ENCODE assay signal across 9 cellular contexts in the genomic region with DNA sequence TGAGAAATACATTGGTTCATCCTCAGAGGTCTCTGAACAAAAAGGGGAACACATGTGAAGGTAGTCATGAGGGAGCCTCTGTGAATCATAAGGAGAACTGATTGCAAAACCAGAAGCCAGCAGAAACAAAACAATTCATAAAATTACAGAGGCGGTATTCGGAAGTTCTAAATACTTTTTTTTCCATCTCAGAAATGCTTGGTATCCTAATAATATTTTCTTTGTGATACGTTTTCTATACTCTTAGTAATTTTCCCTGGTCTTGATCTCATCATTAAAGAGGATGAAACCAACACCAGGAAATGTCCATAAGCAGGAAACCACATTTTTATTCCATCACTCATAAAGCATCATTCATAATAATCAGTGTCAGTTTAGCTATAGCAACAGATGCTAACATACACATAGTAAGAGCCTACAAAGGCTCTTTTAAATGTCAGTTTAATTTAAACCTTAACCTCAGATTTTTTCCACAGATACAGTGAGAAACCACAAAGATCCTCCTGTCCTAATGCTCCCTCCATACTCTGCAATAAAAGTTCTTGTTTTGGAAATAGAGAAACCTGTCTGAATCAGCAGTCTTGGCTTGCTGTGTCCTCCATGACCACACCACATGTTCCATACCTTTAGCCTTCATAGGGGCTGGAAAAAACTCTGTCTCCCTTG. TPM values are rescaled to one million over a fixed set of nuclear protein-coding genes. Genes with fewer than 3 reads are reported as not detected.
A peak's percentile ranks its signal among the peaks of the same experiment; 100 is the strongest.
DNase-seq lines count a peak whose midpoint lies in the region; ATAC-seq and TF ChIP-seq lines count a peak whose summit lies in the region.
"Had no signal": no experiment of that assay in that cellular context is flagged by ENCODE, and none has a peak within 500 bp of the region (broad histone marks: within the 10 kb centered on the region; RNA-seq: fewer than 3 reads in every experiment).

No MANE protein-coding gene starts in this region.

- TF ChIP-seq CTCF in SK-N-SH (IDR thresholded peaks at IDR 0.05): no peak

- no peaks in the 10 kb centered on the region for H3K9me2 ChIP-seq in SK-N-SH

- H3K9ac ChIP-seq in SK-N-SH: peak overlapping the region; percentile 80

- ATAC-seq in HG03025 (IDR thresholded peaks at IDR 0.05; ENCODE audit: low FRiP score, unreplicated experiment): peak; percentile 60
- peak; percentile 71 for ATAC-seq in esophagus mucosa
- peak; percentile 88 to 90 for ATAC-seq in stimulated activated naive B cell treated with anti-CD40 and anti-IgM and Interleukin-4, amounts not matched to agents 10 μg/mL and 1 μg/mL and 100 μg/mL, for 72 hours (replicated peaks)

- peaks cover 34% of the 10 kb centered on the region for H3F3A ChIP-seq in SK-N-SH (replicated peaks; ENCODE audit: insufficient read depth)

- H3K36me3 Mint-ChIP-seq in stimulated activated naive B cell treated with anti-CD40 and anti-IgM and Interleukin-4, amounts not matched to agents 10 μg/mL and 1 μg/mL and 100 μg/mL, for 72 hours: no peaks in the 10 kb centered on the region

- TF ChIP-seq EP300 in SK-N-SH (IDR thresholded peaks at IDR 0.05; ENCODE audit: borderline replicate concordance in 1 of 2, low read depth in 1 of 2, low read length in 1 of 2): peak; percentile 83 to 99

- TF ChIP-seq RAD21 in SK-N-SH (IDR thresholded peaks at IDR 0.05; ENCODE audit: low read length): no peak

- POLR2A ChIA-PET in SK-N-SH (lab: Yijun Ruan, JAX): no interaction called here

- H3K27me3 Mint-ChIP-seq in stimulated activated naive B cell treated with anti-CD40 and anti-IgM and Interleukin-4, amounts not matched to agents 10 μg/mL and 1 μg/mL and 100 μg/mL, for 72 hours: no peaks in the 10 kb centered on the region

- H3K79me2 ChIP-seq in SK-N-SH (ENCODE audit: insufficient read depth): no peaks in the 10 kb centered on the region

- CTCF ChIA-PET in SK-N-SH (lab: Yijun Ruan, JAX): interaction anchor here (1.5 kb wide), 1 partner anchor 533 kb away, joined by 4 read pairs; no protein-coding TSS in a partner anchor

- peak overlapping the region; percentile 37 to 98; a peak in 3 of 4 replicates for H3K27ac ChIP-seq in SK-N-SH (ENCODE audit: low read depth in 2 of 2, low read length in 1 of 2)
- H3K27ac ChIP-seq: cardiac muscle cell had no signal

- WGBS in SK-N-SH (ENCODE audit: low lambda C conversion rate): 15% methylated on average over 3 of the region's 3 CpGs

- no peaks in the 10 kb centered on the region for H4K20me1 ChIP-seq in SK-N-SH (ENCODE audit: insufficient read depth)

- H3K9me3 Mint-ChIP-seq in stimulated activated naive B cell treated with anti-CD40 and anti-IgM and Interleukin-4, amounts not matched to agents 10 μg/mL and 1 μg/mL and 100 μg/mL, for 72 hours: no peaks in the 10 kb centered on the region

- H3K4me1 ChIP-seq in SK-N-SH (ENCODE audit: control insufficient read depth in 1 of 2, insufficient read depth in 2 of 2, low read depth in 1 of 2, low read length in 1 of 2): peaks cover 6 to 14% of the 10 kb centered on the region in 2 experiments; a peak in 3 of 4 replicates

- H3K4me3 Mint-ChIP-seq in stimulated activated naive B cell treated with anti-CD40 and anti-IgM and Interleukin-4, amounts not matched to agents 10 μg/mL and 1 μg/mL and 100 μg/mL, for 72 hours: peak overlapping the region; percentile 31 to 55

- no peaks in the 10 kb centered on the region for H3K9me3 ChIP-seq in SK-N-SH

- no peak overlapping the region for H3K4me3 ChIP-seq in SK-N-SH (ENCODE audit: low read depth in 2 of 2, low read length in 1 of 2)
- H3K4me3 ChIP-seq: cardiac muscle cell had no signal

- no peaks in the 10 kb centered on the region for H3K36me3 ChIP-seq in SK-N-SH (replicated peaks in 1 of 2; ENCODE audit: control insufficient read depth in 1 of 2, insufficient read depth in 2 of 2, low read length in 1 of 2)
- H3K36me3 ChIP-seq: cardiac muscle cell had no signal

- H3K27ac Mint-ChIP-seq in stimulated activated naive B cell treated with anti-CD40 and anti-IgM and Interleukin-4, amounts not matched to agents 10 μg/mL and 1 μg/mL and 100 μg/mL, for 72 hours: peak overlapping the region; percentile 65

- no peaks in the 10 kb centered on the region for H3K27me3 ChIP-seq in SK-N-SH (ENCODE audit: insufficient read depth)
- H3K27me3 ChIP-seq: cardiac muscle cell had no signal

- H2AFZ ChIP-seq in SK-N-SH (ENCODE audit: low read depth): 0 out of 2 replicates have a peak overlapping the region, but pooled peaks have one; percentile 23

- peak; percentile 11 for DNase-seq in activated naive CD4-positive, alpha-beta T cell treated with Interleukin-2 at 50 U/mL for 16 hours
- no peak for DNase-seq in activated naive CD4-positive, alpha-beta T cell treated with anti-CD3 and anti-CD28 coated beads, Interleukin-2, amount 50 U/mL, for 16 hours
- DNase-seq in SK-N-SH (no peak), NCI-H2029 treated with DMSO at 0.1 percent for 48 hours (lab: John Stamatoyannopoulos, UW) (no peak), NCI-H69 (lab: John Stamatoyannopoulos, UW) (no peak)
- DNase-seq in stimulated activated naive B cell treated with anti-CD40 and anti-IgM and Interleukin-4, amounts not matched to agents 10 μg/mL and 1 μg/mL and 100 μg/mL, for 72 hours: no peak

- H3K4me2 ChIP-seq in SK-N-SH: peak overlapping the region; percentile 74

- H3K4me1 Mint-ChIP-seq in stimulated activated naive B cell treated with anti-CD40 and anti-IgM and Interleukin-4, amounts not matched to agents 10 μg/mL and 1 μg/mL and 100 μg/mL, for 72 hours: peaks cover 15 to 23% of the 10 kb centered on the region in 2 donors

TF ChIP-seq in SK-N-SH, 30 proteins besides CTCF, POLR2A, EP300 and RAD21 (continues in another document):
- TF ChIP-seq FOSL2 (IDR thresholded peaks at IDR 0.05; ENCODE audit: borderline replicate concordance, low read depth): peak; percentile 64
- TF ChIP-seq, protein P1, sequence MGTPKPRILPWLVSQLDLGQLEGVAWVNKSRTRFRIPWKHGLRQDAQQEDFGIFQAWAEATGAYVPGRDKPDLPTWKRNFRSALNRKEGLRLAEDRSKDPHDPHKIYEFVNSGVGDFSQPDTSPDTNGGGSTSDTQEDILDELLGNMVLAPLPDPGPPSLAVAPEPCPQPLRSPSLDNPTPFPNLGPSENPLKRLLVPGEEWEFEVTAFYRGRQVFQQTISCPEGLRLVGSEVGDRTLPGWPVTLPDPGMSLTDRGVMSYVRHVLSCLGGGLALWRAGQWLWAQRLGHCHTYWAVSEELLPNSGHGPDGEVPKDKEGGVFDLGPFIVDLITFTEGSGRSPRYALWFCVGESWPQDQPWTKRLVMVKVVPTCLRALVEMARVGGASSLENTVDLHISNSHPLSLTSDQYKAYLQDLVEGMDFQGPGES (IDR thresholded peaks at IDR 0.05; ENCODE audit: low read depth, low read length): no peak
- peak; percentile 94 for TF ChIP-seq FOXM1 (IDR thresholded peaks at IDR 0.05; ENCODE audit: low read depth)
- peak; percentile 78 for TF ChIP-seq MEF2A (IDR thresholded peaks at IDR 0.05; ENCODE audit: borderline replicate concordance, low read depth)
- TF ChIP-seq RFX5 (IDR thresholded peaks at IDR 0.05; ENCODE audit: low read length): no peak
- TF ChIP-seq, protein P2, sequence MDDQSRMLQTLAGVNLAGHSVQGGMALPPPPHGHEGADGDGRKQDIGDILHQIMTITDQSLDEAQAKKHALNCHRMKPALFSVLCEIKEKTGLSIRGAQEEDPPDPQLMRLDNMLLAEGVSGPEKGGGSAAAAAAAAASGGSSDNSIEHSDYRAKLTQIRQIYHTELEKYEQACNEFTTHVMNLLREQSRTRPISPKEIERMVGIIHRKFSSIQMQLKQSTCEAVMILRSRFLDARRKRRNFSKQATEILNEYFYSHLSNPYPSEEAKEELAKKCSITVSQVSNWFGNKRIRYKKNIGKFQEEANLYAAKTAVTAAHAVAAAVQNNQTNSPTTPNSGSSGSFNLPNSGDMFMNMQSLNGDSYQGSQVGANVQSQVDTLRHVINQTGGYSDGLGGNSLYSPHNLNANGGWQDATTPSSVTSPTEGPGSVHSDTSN (IDR thresholded peaks at IDR 0.05): peak; percentile 99
- TF ChIP-seq TCF12 (IDR thresholded peaks at IDR 0.05): peak; percentile 100
- TF ChIP-seq, protein P3, sequence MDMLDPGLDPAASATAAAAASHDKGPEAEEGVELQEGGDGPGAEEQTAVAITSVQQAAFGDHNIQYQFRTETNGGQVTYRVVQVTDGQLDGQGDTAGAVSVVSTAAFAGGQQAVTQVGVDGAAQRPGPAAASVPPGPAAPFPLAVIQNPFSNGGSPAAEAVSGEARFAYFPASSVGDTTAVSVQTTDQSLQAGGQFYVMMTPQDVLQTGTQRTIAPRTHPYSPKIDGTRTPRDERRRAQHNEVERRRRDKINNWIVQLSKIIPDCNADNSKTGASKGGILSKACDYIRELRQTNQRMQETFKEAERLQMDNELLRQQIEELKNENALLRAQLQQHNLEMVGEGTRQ (IDR thresholded peaks at IDR 0.05; ENCODE audit: borderline replicate concordance, low read depth, low read length): no peak
- peak; percentile 82 for TF ChIP-seq RXRA (IDR thresholded peaks at IDR 0.05; ENCODE audit: borderline replicate concordance, low read depth)
- peak; percentile 81 for TF ChIP-seq NFIC (IDR thresholded peaks at IDR 0.05; ENCODE audit: borderline replicate concordance)
- no peak for TF ChIP-seq ELF1 (IDR thresholded peaks at IDR 0.05)
- 0 out of 2 replicates have a peak, but pooled peaks have one; percentile 5 for TF ChIP-seq SMC3 (IDR thresholded peaks at IDR 0.05; ENCODE audit: low read depth, low read length)
- TF ChIP-seq, protein P4, sequence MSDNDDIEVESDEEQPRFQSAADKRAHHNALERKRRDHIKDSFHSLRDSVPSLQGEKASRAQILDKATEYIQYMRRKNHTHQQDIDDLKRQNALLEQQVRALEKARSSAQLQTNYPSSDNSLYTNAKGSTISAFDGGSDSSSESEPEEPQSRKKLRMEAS (IDR thresholded peaks at IDR 0.05; ENCODE audit: low read depth): peak; percentile 55
- no peak for TF ChIP-seq MXI1 (IDR thresholded peaks at IDR 0.05; ENCODE audit: low read depth, low read length)
- no peak for TF ChIP-seq TAF1 (IDR thresholded peaks at IDR 0.05; ENCODE audit: borderline replicate concordance, low read depth, low read length)
- no peak for TF ChIP-seq FOXJ3 (CRISPR knock-in tag; IDR thresholded peaks at IDR 0.05)
- TF ChIP-seq CHD2 (IDR thresholded peaks at IDR 0.05; ENCODE audit: low read length, partially characterized antibody): no peak
- TF ChIP-seq, protein P5, sequence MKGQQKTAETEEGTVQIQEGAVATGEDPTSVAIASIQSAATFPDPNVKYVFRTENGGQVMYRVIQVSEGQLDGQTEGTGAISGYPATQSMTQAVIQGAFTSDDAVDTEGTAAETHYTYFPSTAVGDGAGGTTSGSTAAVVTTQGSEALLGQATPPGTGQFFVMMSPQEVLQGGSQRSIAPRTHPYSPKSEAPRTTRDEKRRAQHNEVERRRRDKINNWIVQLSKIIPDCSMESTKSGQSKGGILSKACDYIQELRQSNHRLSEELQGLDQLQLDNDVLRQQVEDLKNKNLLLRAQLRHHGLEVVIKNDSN (IDR thresholded peaks at IDR 0.05; ENCODE audit: borderline replicate concordance, low read depth): peak; percentile 27; the same call in 1 of the 2 replicates

RNA-seq across cellular contexts. Expression of a gene that starts 29.2 kb away (rescaled TPM):
- 440 and 472 TPM in 2 replicates for polyA plus RNA-seq in SK-N-SH (2012; rRNA removed)
- polyA plus RNA-seq in SK-N-SH (2012; cell fraction: cytosol; rRNA removed): 206 and 222 TPM in 2 replicates
- 1,254 and 1,455 TPM in 2 replicates for polyA plus RNA-seq in SK-N-SH (2012; cell fraction: nucleus; rRNA removed)
- 207 TPM for total RNA-seq in esophagus mucosa
